ENCODE assay signal across 8 cellular contexts in genomic region chr2:69386376-69386775, GRCh38. TPM values are rescaled to one million over a fixed set of nuclear protein-coding genes. Genes with fewer than 3 reads are reported as not detected.
DNase-seq lines count a peak whose midpoint lies in the region; ATAC-seq and TF ChIP-seq lines count a peak whose summit lies in the region.

No MANE protein-coding gene starts in this region.

- no peak for TF ChIP-seq CTCF in GM06990 (IDR thresholded peaks at IDR 0.05; ENCODE audit: insufficient read depth, low read length, poor library complexity, severe bottlenecking)
- no peak for TF ChIP-seq CTCF in kidney epithelial cell (IDR thresholded peaks at IDR 0.05; ENCODE audit: insufficient read depth, low read length, poor library complexity, severe bottlenecking)
- TF ChIP-seq CTCF in tibial artery (IDR thresholded peaks at IDR 0.05): no peak

- DNase-seq in GM06990 (ENCODE audit: extremely low read depth, insufficient read length): no peak
- no peak for DNase-seq in activated CD8-positive, alpha-beta T cell treated with anti-CD3 and anti-CD28 coated beads, Interleukin-2, amount 10 ng/mL, durations not matched to agents 7 days and 5 days
- DNase-seq in kidney epithelial cell (ENCODE audit: low read depth): no peak
- DNase-seq in tibial artery: no peak
- DNase-seq in stimulated activated CD4-positive, alpha-beta T cell treated with anti-CD3 and anti-CD28 coated beads, Interleukin-12 subunit alpha, Interleukin-12 subunit beta, amount 100 ng/mL, for 4 hours: no peak
- no peak for DNase-seq in GM03348 (ENCODE audit: low spot score)

- H3K4me3 Mint-ChIP-seq in activated CD8-positive, alpha-beta T cell treated with anti-CD3 and anti-CD28 coated beads, Interleukin-2, amount 10 ng/mL, durations not matched to agents 7 days and 5 days: peak overlapping the region; percentile 87

- H3K4me3 ChIP-seq in GM06990 (replicated peaks; ENCODE audit: low read depth, low read length) (peak overlapping the region; percentile 90), kidney epithelial cell (ENCODE audit: low read depth, low read length) (peak overlapping the region; percentile 96), tibial artery (peak overlapping the region; percentile 76 to 99)

- H3K27me3 ChIP-seq in GM06990 (replicated peaks; ENCODE audit: control insufficient read depth, insufficient read depth, low read length) (no peaks in the 10 kb centered on the region), kidney epithelial cell (ENCODE audit: control insufficient read depth, insufficient read depth, low read length) (no peaks in the 10 kb centered on the region), tibial artery (no peaks in the 10 kb centered on the region)

- peak overlapping the region; percentile 89 for H3K27ac Mint-ChIP-seq in activated CD8-positive, alpha-beta T cell treated with anti-CD3 and anti-CD28 coated beads, Interleukin-2, amount 10 ng/mL, durations not matched to agents 7 days and 5 days

- H3K9me3 ChIP-seq in tibial artery: no peaks in the 10 kb centered on the region

- ATAC-seq in HG02852 (IDR thresholded peaks at IDR 0.05; ENCODE audit: unreplicated experiment) (peak; percentile 6), GM18498 (IDR thresholded peaks at IDR 0.05; ENCODE audit: unreplicated experiment) (no peak)
- ATAC-seq in activated CD8-positive, alpha-beta T cell treated with anti-CD3 and anti-CD28 coated beads, Interleukin-2, amount 10 ng/mL, durations not matched to agents 7 days and 5 days: peak; percentile 2

- no peaks in the 10 kb centered on the region for H3K9me3 Mint-ChIP-seq in activated CD8-positive, alpha-beta T cell treated with anti-CD3 and anti-CD28 coated beads, Interleukin-2, amount 10 ng/mL, durations not matched to agents 7 days and 5 days (ENCODE audit: insufficient read depth)

- peaks cover 2% of the 10 kb centered on the region for H3K27me3 Mint-ChIP-seq in activated CD8-positive, alpha-beta T cell treated with anti-CD3 and anti-CD28 coated beads, Interleukin-2, amount 10 ng/mL, durations not matched to agents 7 days and 5 days (ENCODE audit: low read depth)

- peaks cover 20% of the 10 kb centered on the region for H3K36me3 Mint-ChIP-seq in activated CD8-positive, alpha-beta T cell treated with anti-CD3 and anti-CD28 coated beads, Interleukin-2, amount 10 ng/mL, durations not matched to agents 7 days and 5 days (ENCODE audit: low read depth)

- no peaks in the 10 kb centered on the region for H3K36me3 ChIP-seq in GM06990 (ENCODE audit: control insufficient read depth, insufficient read depth, low read length)
- H3K36me3 ChIP-seq in kidney epithelial cell (ENCODE audit: control insufficient read depth, insufficient read depth, low read length): no peaks in the 10 kb centered on the region
- no peaks in the 10 kb centered on the region for H3K36me3 ChIP-seq in tibial artery

- POLR2A ChIA-PET in activated CD8-positive, alpha-beta T cell treated with anti-CD3 and anti-CD28 coated beads, Interleukin-2, amount 10 ng/mL, durations not matched to agents 7 days and 5 days (lab: Charles Lee): interaction anchor here (0.7 to 2.3 kb wide), 2 partner anchors 51 to 258 kb away, joined by 3 to 9 read pairs; partner anchors contain the start of gene NFU1

- H3K4me1 ChIP-seq in tibial artery: peaks cover 0 to 54% (median 15%) of the 10 kb centered on the region in 4 donors

- H3K27ac ChIP-seq in tibial artery: peak overlapping the region; percentile 87 to 95

- peaks cover 41% of the 10 kb centered on the region for H3K4me1 Mint-ChIP-seq in activated CD8-positive, alpha-beta T cell treated with anti-CD3 and anti-CD28 coated beads, Interleukin-2, amount 10 ng/mL, durations not matched to agents 7 days and 5 days (ENCODE audit: low read depth)

- intact Hi-C loops in tibial artery (cut with DNase I; ENCODE audit: low total_unique reads): loop anchor here (10.0 kb wide), 1 partner anchor 48 kb away; the partner anchor contains the start of gene NFU1

- CTCF ChIA-PET in activated CD8-positive, alpha-beta T cell treated with anti-CD3 and anti-CD28 coated beads, Interleukin-2, amount 10 ng/mL, durations not matched to agents 7 days and 5 days (lab: Charles Lee): interaction anchor here (0.7 to 2.1 kb wide), 7 partner anchors 11 to 430 kb away, joined by 3 to 14 read pairs (median 3); partner anchors contain the start of gene NFU1

RNA-seq across cellular contexts. Expression of gene GFPT1, which starts 0.7 kb away (rescaled TPM):
- 10 to 100 TPM; 23.5 to 26.1 TPM for total RNA-seq in activated CD8-positive, alpha-beta T cell treated with anti-CD3 and anti-CD28 coated beads, Interleukin-2, amount 10 ng/mL, durations not matched to agents 7 days and 5 days
- total RNA-seq in kidney epithelial cell: 50.2 and 59.5 TPM in 2 replicates

RNA-seq across cellular contexts. Expression of gene NFU1, which starts 50.9 kb away (rescaled TPM):
- 10 to 100 TPM; 27.8 to 30.4 TPM for total RNA-seq in activated CD8-positive, alpha-beta T cell treated with anti-CD3 and anti-CD28 coated beads, Interleukin-2, amount 10 ng/mL, durations not matched to agents 7 days and 5 days
- total RNA-seq in kidney epithelial cell: 25.4 and 28.4 TPM in 2 replicates
